In the genomic region with DNA sequence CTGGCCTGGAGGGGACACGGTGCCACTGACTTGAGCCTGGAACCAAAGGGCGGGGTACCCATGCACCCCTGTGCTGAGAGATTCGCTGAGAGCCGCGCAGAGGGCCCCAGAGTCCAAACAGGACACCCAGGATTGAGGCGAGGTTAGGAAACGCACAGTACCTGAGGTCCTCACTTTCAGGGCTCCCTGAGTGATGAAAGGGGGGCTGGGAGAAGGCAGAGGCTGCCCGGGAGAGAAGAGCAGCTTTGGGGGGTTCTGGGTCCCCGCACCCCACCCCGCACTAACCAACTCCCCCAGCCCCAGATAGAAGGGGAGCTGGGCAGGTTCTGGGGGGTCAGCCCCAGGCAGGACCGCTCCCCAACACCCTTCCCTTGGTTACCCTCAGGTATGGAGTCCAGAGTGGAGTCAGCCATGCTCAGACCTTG, we compare ENCODE assay signal across 8 cellular contexts. TPM values are rescaled to one million over a fixed set of nuclear protein-coding genes. Genes with fewer than 3 reads are reported as not detected.
DNase-seq lines count a peak whose midpoint lies in the region; ATAC-seq, FAIRE-seq and TF ChIP-seq lines count a peak whose summit lies in the region.

No MANE protein-coding gene starts in this region.

- TF ChIP-seq EP300 in A549 (IDR thresholded peaks at IDR 0.05), result no peak
- no peak for TF ChIP-seq EP300 in HepG2 (IDR thresholded peaks at IDR 0.05; ENCODE audit: low read depth in 2 of 2, low read length in 2 of 2)
- TF ChIP-seq EP300 in HepG2 (CRISPR knock-in tag; IDR thresholded peaks at IDR 0.05; ENCODE audit: borderline replicate concordance), result no peak

- POLR2A ChIA-PET in A549 (lab: Yijun Ruan, JAX) (interaction anchor here (0.6 to 2.7 kb wide), 6 partner anchors 13 to 71 kb away, joined by 3 to 23 read pairs (median 6); partner anchors contain the start of gene ANKRD9), HepG2 (lab: Yijun Ruan, JAX) (interaction anchor here (0.7 to 2.7 kb wide), 15 partner anchors 14 to 398 kb away, joined by 3 to 102 read pairs (median 6); partner anchors contain the start of genes AMN and ANKRD9)
- POLR2A ChIA-PET in activated CD4-positive, alpha-beta memory T cell treated with anti-CD3 and anti-CD28 coated beads, Interleukin-2, amount 10 ng/mL, durations not matched to agents 7 days and 5 days (lab: Charles Lee), result interaction anchor here (0.6 to 3.3 kb wide), 9 partner anchors 9 to 171 kb away, joined by 3 to 23 read pairs (median 5); partner anchors contain the start of genes CINP and TECPR2

- TF ChIP-seq POLR2A in A549 (IDR thresholded peaks at IDR 0.05; ENCODE audit: low read length) (no peak), HepG2 (IDR thresholded peaks at IDR 0.05; ENCODE audit: insufficient read depth in 1 of 2, low read depth in 2 of 2, low read length in 2 of 2) (no peak)

- H3K4me3 Mint-ChIP-seq in activated CD4-positive, alpha-beta memory T cell treated with anti-CD3 and anti-CD28 coated beads, Interleukin-2, amount 10 ng/mL, durations not matched to agents 7 days and 5 days, result peak overlapping the region; percentile 31

- in situ Hi-C loops in HepG2 (cut with HindIII; ENCODE audit: extremely low pct_ligation_motif_present, low pct_unique_long_range_greater_than_20kb), result no loop called here

- DNase-seq in A549 (ENCODE audit: low read depth in 1 of 2, low spot score in 1 of 2), result no peak
- DNase-seq in activated CD4-positive, alpha-beta memory T cell treated with anti-CD3 and anti-CD28 coated beads, Interleukin-2, amount 10 ng/mL, durations not matched to agents 7 days and 5 days, result no peak
- DNase-seq in HepG2 (ENCODE audit: low spot score), result no peak
- no peak for DNase-seq in putamen (ENCODE audit: low spot score)
- no peak for DNase-seq in cortex of kidney (lab: John Stamatoyannopoulos, UW)
- no peak for DNase-seq in NOMO-1 (lab: John Stamatoyannopoulos, UW; ENCODE audit: unreplicated experiment in 2 of 2)

- H3K4me3 ChIP-seq in A549 (peak overlapping the region; percentile 16; the same call in 1 of the 3 replicates), HepG2 (replicated peaks in 1 of 3; ENCODE audit: insufficient read depth in 1 of 3, low read depth in 2 of 3, low read length in 3 of 3) (peak overlapping the region; percentile 21 to 46 (median 26); a peak in 2 of 6 replicates)

- no peak overlapping the region for H3K9ac ChIP-seq in HepG2 (ENCODE audit: insufficient read depth, low read depth, low read length)

- no peaks in the 10 kb centered on the region; a peak in 1 of 5 replicates for H3K27me3 ChIP-seq in HepG2 (ENCODE audit: control insufficient read depth in 1 of 2, insufficient read depth in 2 of 2, low read length in 2 of 2)

- no peak for TF ChIP-seq RAD21 in A549 (conservative IDR thresholded peaks at IDR 0.05 in 1 of 2, IDR thresholded peaks at IDR 0.05 in 1 of 2)
- TF ChIP-seq RAD21 in HepG2 (CRISPR knock-in tag; IDR thresholded peaks at IDR 0.05), result no peak

- no peak for FAIRE-seq in A549 (lab: Jason Lieb, UNC)
- no peak for FAIRE-seq in HepG2 (lab: Jason Lieb, UNC)

- peaks cover 42% of the 10 kb centered on the region for H3K4me1 Mint-ChIP-seq in activated CD4-positive, alpha-beta memory T cell treated with anti-CD3 and anti-CD28 coated beads, Interleukin-2, amount 10 ng/mL, durations not matched to agents 7 days and 5 days

- ATAC-seq in A549 (peak in 1 of 2 experiments; percentile 6; a peak in 4 of 6 replicates), GM21723 (IDR thresholded peaks at IDR 0.05; ENCODE audit: unreplicated experiment) (peak; percentile 0), HepG2 (peak; percentile 1; the same call in 1 of the 3 replicates), HG02981 (IDR thresholded peaks at IDR 0.05; ENCODE audit: unreplicated experiment) (no peak)

- 59% methylated on average over 10 of the region's 11 CpGs for WGBS in A549 (ENCODE audit: missing lambda C conversion rate)
- WGBS in HepG2 (ENCODE audit: low lambda C conversion rate), result 66% methylated on average over 8 of the region's 11 CpGs

- H3K27ac ChIP-seq in A549, result peak overlapping the region; percentile 79 to 83
- no peak overlapping the region for H3K27ac ChIP-seq in HepG2 (ENCODE audit: extremely low read length, insufficient read depth, low read length)

- no peaks in the 10 kb centered on the region for H3K27me3 Mint-ChIP-seq in activated CD4-positive, alpha-beta memory T cell treated with anti-CD3 and anti-CD28 coated beads, Interleukin-2, amount 10 ng/mL, durations not matched to agents 7 days and 5 days

- CTCF ChIA-PET in A549 (lab: Yijun Ruan, JAX) (interaction anchor here (0.7 to 3.4 kb wide), 29 partner anchors 8 to 181 kb away, joined by 3 to 49 read pairs (median 5); no protein-coding TSS in a partner anchor), HepG2 (lab: Yijun Ruan, JAX; ENCODE audit: low intra/inter-chr PET ratio, low total read pairs) (interaction anchor here (1.4 kb wide), 1 partner anchor 66 kb away, joined by 5 read pairs; no protein-coding TSS in a partner anchor)
- CTCF ChIA-PET in activated CD4-positive, alpha-beta memory T cell treated with anti-CD3 and anti-CD28 coated beads, Interleukin-2, amount 10 ng/mL, durations not matched to agents 7 days and 5 days (lab: Charles Lee), result interaction anchor here (0.6 to 3.1 kb wide), 18 partner anchors 8 to 224 kb away, joined by 3 to 29 read pairs (median 6); partner anchors contain the start of genes ANKRD9 and MOK

- BruUV-seq in HepG2 (replicated peaks; lab: Mats Ljungman, UMichigan), result no TSS peak

- no peaks in the 10 kb centered on the region for H3K36me3 Mint-ChIP-seq in activated CD4-positive, alpha-beta memory T cell treated with anti-CD3 and anti-CD28 coated beads, Interleukin-2, amount 10 ng/mL, durations not matched to agents 7 days and 5 days (ENCODE audit: low read depth)

- no peaks in the 10 kb centered on the region for H3K36me3 ChIP-seq in HepG2 (replicated peaks in 1 of 2; ENCODE audit: control insufficient read depth in 1 of 2, insufficient read depth in 2 of 2, low read length in 2 of 2)

- H3K9me3 ChIP-seq in A549 (no peaks in the 10 kb centered on the region), HepG2 (ENCODE audit: low read length) (no peaks in the 10 kb centered on the region)

- no peaks in the 10 kb centered on the region for H3K79me2 ChIP-seq in HepG2 (ENCODE audit: insufficient read depth, low read length)

- no peaks in the 10 kb centered on the region for H4K20me1 ChIP-seq in HepG2 (ENCODE audit: insufficient read depth, low read length)

- H3K9me3 Mint-ChIP-seq in activated CD4-positive, alpha-beta memory T cell treated with anti-CD3 and anti-CD28 coated beads, Interleukin-2, amount 10 ng/mL, durations not matched to agents 7 days and 5 days, result no peaks in the 10 kb centered on the region

- H3K4me2 ChIP-seq in A549, result peak overlapping the region; percentile 76
- H3K4me2 ChIP-seq in HepG2 (ENCODE audit: low read depth, low read length), result peak overlapping the region; percentile 59

- TF ChIP-seq CTCF in A549 (IDR thresholded peaks at IDR 0.05) (no peak), HepG2 (CRISPR knock-in tag; IDR thresholded peaks at IDR 0.05) (no peak)

- H3K4me1 ChIP-seq in A549 (peaks cover 32% of the 10 kb centered on the region), HepG2 (ENCODE audit: insufficient read depth, low read length) (peaks cover 38% of the 10 kb centered on the region)

- intact Hi-C loops in HepG2 (cut with micrococcal nuclease; ENCODE audit: unreplicated experiment), result loop anchor here (1.0 to 5.0 kb wide), 2 partner anchors 70 to 158 kb away; no protein-coding TSS in a partner anchor

- no peak overlapping the region for H3K27ac Mint-ChIP-seq in activated CD4-positive, alpha-beta memory T cell treated with anti-CD3 and anti-CD28 coated beads, Interleukin-2, amount 10 ng/mL, durations not matched to agents 7 days and 5 days

- H2AFZ ChIP-seq in HepG2 (ENCODE audit: low read length), result no peak overlapping the region

TF ChIP-seq in A549, 52 proteins besides CTCF, POLR2A, EP300 and RAD21 (continues in another document):
- TF ChIP-seq JUNB (IDR thresholded peaks at IDR 0.05) (no peak), TFCP2L1 (CRISPR knock-in tag; IDR thresholded peaks at IDR 0.05) (no peak), MYC (IDR thresholded peaks at IDR 0.05; ENCODE audit: borderline replicate concordance, low read length) (no peak)

TF ChIP-seq in HepG2, 621 proteins besides CTCF, POLR2A, EP300 and RAD21:
- 0 out of 2 replicates have a peak, but pooled peaks have one; percentile 13 for TF ChIP-seq ZNF136 (CRISPR knock-in tag; IDR thresholded peaks at IDR 0.05; ENCODE audit: low read depth)
- TF ChIP-seq NR2F2 (IDR thresholded peaks at IDR 0.05; ENCODE audit: borderline replicate concordance, low read depth), result no peak

RNA-seq across cellular contexts. Expression of gene ANKRD9, which starts 14.5 kb away (rescaled TPM):
- 6.3 and 7.5 TPM in 2 replicates for polyA plus RNA-seq in A549 (2011; rRNA removed)
- polyA plus RNA-seq in A549 (2012; cell fraction: cytosol; rRNA removed), result 25.6 and 37.7 TPM in 2 replicates
- 56.7 and 92.9 TPM in 2 replicates for polyA plus RNA-seq in A549 (2012; cell fraction: nucleus; rRNA removed)
- polyA plus RNA-seq in A549 (2017; fragmentation: RNase III; extraction: RNeasy Plus Mini Kit Qiagen cat#74134 plus additional on column Dnase treatment), result 8.7 to 12.4 TPM (median 11.8 TPM) in 3 replicates
- 5.0 and 6.9 TPM in 2 replicates for polyA minus RNA-seq in A549 (2011; rRNA and poly(A)+ RNA removed)
- 10 to 100 TPM; 11.2 to 12.3 TPM for total RNA-seq in activated CD4-positive, alpha-beta memory T cell treated with anti-CD3 and anti-CD28 coated beads, Interleukin-2, amount 10 ng/mL, durations not matched to agents 7 days and 5 days
- 5.7 and 10.0 TPM in 2 replicates for total RNA-seq in HepG2 (2016; rRNA removed; fragmentation: Illumina TruSeq; extraction: Trizol)
- 14.3 and 16.0 TPM in 2 replicates for total RNA-seq in HepG2 (2016; cell fraction: cytosol; rRNA removed; fragmentation: Illumina TruSeq; extraction: Trizol; ENCODE audit: low read depth)
- 5.0 and 10.4 TPM in 2 replicates for total RNA-seq in HepG2 (2016; cell fraction: insoluble cytoplasmic fraction; rRNA removed; fragmentation: Illumina TruSeq; extraction: Trizol)
- total RNA-seq in HepG2 (2016; cell fraction: membrane; rRNA removed; fragmentation: Illumina TruSeq; extraction: Trizol), result 17.4 and 22.1 TPM in 2 replicates
- 10.0 and 10.9 TPM in 2 replicates for total RNA-seq in HepG2 (2016; cell fraction: nucleus; rRNA removed; fragmentation: Illumina TruSeq; extraction: Trizol)
- polyA plus RNA-seq in HepG2 (2011; rRNA removed), result 15.0 and 23.2 TPM in 2 replicates
- polyA plus RNA-seq in HepG2 (2011; cell fraction: cytosol; rRNA removed), result 15.5 and 27.2 TPM in 2 replicates
- 167 and 168 TPM in 2 replicates for polyA plus RNA-seq in HepG2 (2011; cell fraction: nucleus; rRNA removed)
- polyA plus RNA-seq in HepG2 (2012), result 10.5 and 17.4 TPM in 2 replicates
- polyA plus RNA-seq in HepG2 (2016; cell fraction: cytosol; fragmentation: Illumina TruSeq; extraction: Trizol; ENCODE audit: low read depth), result 15.9 and 17.0 TPM in 2 replicates
- polyA plus RNA-seq in HepG2 (2016; cell fraction: insoluble cytoplasmic fraction; fragmentation: Illumina TruSeq; extraction: Trizol; ENCODE audit: low read depth), result 5.9 and 6.8 TPM in 2 replicates
- polyA plus RNA-seq in HepG2 (2016; cell fraction: membrane; fragmentation: Illumina TruSeq; extraction: Trizol; ENCODE audit: low read depth), result 15.7 and 16.1 TPM in 2 replicates
- 29.1 and 29.7 TPM in 2 replicates for polyA plus RNA-seq in HepG2 (2016; cell fraction: nucleus; fragmentation: Illumina TruSeq; extraction: Trizol; ENCODE audit: insufficient read depth, low read depth)
- 16.4 and 20.4 TPM in 2 replicates for polyA minus RNA-seq in HepG2 (2011; rRNA and poly(A)+ RNA removed; ENCODE audit: low replicate concordance)
- polyA minus RNA-seq in HepG2 (2011; cell fraction: cytosol; rRNA and poly(A)+ RNA removed), result 9.8 and 9.9 TPM in 2 replicates
- 11.9 and 12.4 TPM in 2 replicates for polyA minus RNA-seq in HepG2 (2011; cell fraction: nucleus; rRNA and poly(A)+ RNA removed)
